In the genomic region with DNA sequence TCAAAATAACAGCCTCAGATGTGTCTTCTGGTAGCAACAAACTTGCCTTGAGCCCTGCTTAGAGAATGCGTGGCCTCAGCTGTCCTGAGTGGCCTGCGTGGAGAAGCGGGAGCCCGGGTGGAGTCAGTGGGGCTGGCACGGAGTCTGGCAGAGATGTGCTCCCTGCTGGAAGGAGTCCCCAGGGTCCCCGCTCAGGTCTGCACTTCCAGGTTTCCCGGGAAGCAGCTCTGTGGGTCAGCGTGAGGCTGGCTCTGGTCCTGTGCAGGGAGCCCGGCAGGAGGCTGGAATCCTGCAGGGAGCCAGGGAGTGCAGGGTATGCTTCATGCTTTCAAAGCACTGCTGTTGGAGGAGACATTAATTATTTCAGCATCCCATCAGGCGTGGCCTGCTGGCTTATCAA, we compare ENCODE assay signal across 9 cellular contexts.
"Had no signal": no experiment of that assay in that cellular context is flagged by ENCODE, and none has a peak within 500 bp of the region (broad histone marks: within the 10 kb centered on the region; RNA-seq: fewer than 3 reads in every experiment).

No MANE protein-coding gene starts in this region.

- DNase-seq: KG1 had no signal

- H3K27ac Mint-ChIP-seq: GM23338, IgD-negative memory B cell had no signal

- H3K9me3 ChIP-seq: HAP-1 had no signal

- H3K4me3 ChIP-seq: GM23338, HAP-1 had no signal

- H3K27ac ChIP-seq: HL-60 had no signal

- ATAC-seq: GM23338, HCT116 had no signal

- H2AFZ ChIP-seq: GM23338 had no signal

- H3K27me3 Mint-ChIP-seq: IgD-negative memory B cell had no signal

- FAIRE-seq: H1, H54, HepG2 had no signal

- H3K4me1 Mint-ChIP-seq: GM23338 had no signal

- H3K4me3 Mint-ChIP-seq: GM23338 had no signal

- H3K4me1 ChIP-seq: HAP-1 had no signal

- H3K4me2 ChIP-seq: GM23338 had no signal

- H3K9me3 Mint-ChIP-seq: GM23338, IgD-negative memory B cell had no signal
